25 cellular contexts compared by ENCODE assay signal in genomic region chr1:184911830-184912229, GRCh38.
"Had no signal": no experiment of that assay in that cellular context is flagged by ENCODE, and none has a peak within 500 bp of the region (broad histone marks: within the 10 kb centered on the region; RNA-seq: fewer than 3 reads in every experiment).

No MANE protein-coding gene starts in this region.

- H3K27me3 ChIP-seq: dorsolateral prefrontal cortex, esophagus muscularis mucosa, foreskin keratinocyte, gastroesophageal sphincter, heart left ventricle, hepatocyte had no signal

- H3K4me1 ChIP-seq: foreskin keratinocyte had no signal

- ATAC-seq: foreskin keratinocyte, gastroesophageal sphincter, heart left ventricle, left colon, left lobe of liver, left ventricle myocardium superior, lower lobe of right lung had no signal

- DNase-seq: dermis blood vessel endothelial cell; dorsolateral prefrontal cortex; effector CD4-positive, alpha-beta T cell; effector memory CD4-positive, alpha-beta T cell; foreskin keratinocyte; heart left ventricle; hypothalamus; immature natural killer cell; islet precursor cell; kidney; kidney glomerular epithelial cell; left colon; left ventricle myocardium superior; lower lobe of right lung; mesendoderm; midbrain; naive B cell had no signal

- H3K36me3 ChIP-seq: esophagus muscularis mucosa, gastroesophageal sphincter, heart left ventricle, lower lobe of right lung had no signal

- H3K4me3 ChIP-seq: coronary artery, dorsolateral prefrontal cortex, esophagus muscularis mucosa, gastroesophageal sphincter, heart left ventricle, hepatocyte, lower lobe of right lung had no signal

- H3K9me3 ChIP-seq: esophagus muscularis mucosa, gastroesophageal sphincter, heart left ventricle, lower lobe of right lung had no signal

- FAIRE-seq: colon, endothelial cell of umbilical vein, frontal cortex, kidney had no signal

- H3K27ac ChIP-seq: coronary artery, dorsolateral prefrontal cortex, foreskin keratinocyte, hepatocyte, lower lobe of right lung had no signal
